Comparison of ENCODE assay signal across 2 cellular contexts in genomic region chr7:102412548-102412947, GRCh38.
TF ChIP-seq lines count a peak whose summit lies in the region.

No MANE protein-coding gene starts in this region.

TF ChIP-seq in GM23338, 12 proteins besides CTCF, POLR2A, EP300 and RAD21:
- TF ChIP-seq ZNF114 (CRISPR knock-in tag; IDR thresholded peaks at IDR 0.05) (no peak), ETS1 (IDR thresholded peaks at IDR 0.05) (no peak), CREB1 (CRISPR knock-in tag; IDR thresholded peaks at IDR 0.05; ENCODE audit: low read depth) (no peak), ZNF331 (CRISPR knock-in tag; IDR thresholded peaks at IDR 0.05; ENCODE audit: low read depth) (no peak)

TF ChIP-seq in H1, 55 proteins besides CTCF, POLR2A, EP300 and RAD21:
- TF ChIP-seq ATF3 (IDR thresholded peaks at IDR 0.05; ENCODE audit: insufficient read depth, low read depth, low read length) (no peak), NANOG (IDR thresholded peaks at IDR 0.05; ENCODE audit: insufficient read depth, low read depth, low read length, poor library complexity, severe bottlenecking) (no peak), EGR1 (IDR thresholded peaks at IDR 0.05; ENCODE audit: borderline replicate concordance, low read depth, low read length) (no peak), SRF (IDR thresholded peaks at IDR 0.05; ENCODE audit: low read depth, low read length) (no peak), SIRT6 (IDR thresholded peaks at IDR 0.05; ENCODE audit: low read length) (no peak), HDAC6 (IDR thresholded peaks at IDR 0.05; ENCODE audit: low read depth, low read length) (no peak), KDM4A (IDR thresholded peaks at IDR 0.05; ENCODE audit: low read depth, low read length, severe bottlenecking) (no peak), MAFK (IDR thresholded peaks at IDR 0.05; ENCODE audit: low read depth, low read length) (no peak), CBX5 (IDR thresholded peaks at IDR 0.05; ENCODE audit: low read depth, low read length) (no peak), SP4 (IDR thresholded peaks at IDR 0.05; ENCODE audit: low read length) (no peak), TBP (IDR thresholded peaks at IDR 0.05; ENCODE audit: low read depth, low read length) (no peak), NRF1 (IDR thresholded peaks at IDR 0.05; ENCODE audit: low read depth, low read length) (no peak), SP1 (IDR thresholded peaks at IDR 0.05; ENCODE audit: low read depth, low read length) (no peak), YY1 (IDR thresholded peaks at IDR 0.05; ENCODE audit: low read depth, low read length) (no peak), CHD1 (IDR thresholded peaks at IDR 0.05; ENCODE audit: low read depth, low read length) (no peak), POU5F1 (IDR thresholded peaks at IDR 0.05; ENCODE audit: low read depth, low read length) (no peak), PHF8 (conservative IDR thresholded peaks at IDR 0.05; ENCODE audit: low read depth, low read length) (no peak), CEBPB (IDR thresholded peaks at IDR 0.05; ENCODE audit: low read depth, low read length) (no peak)
